ENCODE assay signal across 8 cellular contexts in genomic region chr11:416051-416756, GRCh38. TPM values are rescaled to one million over a fixed set of nuclear protein-coding genes. Genes with fewer than 3 reads are reported as not detected.
DNase-seq lines count a peak whose midpoint lies in the region; ATAC-seq and FAIRE-seq lines count a peak whose summit lies in the region.

No MANE protein-coding gene starts in this region.

- no peaks in the 10 kb centered on the region for H3K9me3 ChIP-seq in small intestine (ENCODE audit: control insufficient read depth, low read depth)

- peak overlapping the region; percentile 97 for H3K4me3 Mint-ChIP-seq in activated T-helper 1 cell treated with anti-CD3 and anti-CD28 coated beads, Interleukin-12 subunit alpha, Interleukin-12 subunit beta, Interleukin-2, Interleukin-4 antibody, amounts not matched to agents 30 ng/mL and 10 ng/mL and 1 ng/mL, durations not matched to agents 14 hours and 24 hours and 36 hours

- no peak for FAIRE-seq in small intestine (lab: Jason Lieb, UNC)

- no peaks in the 10 kb centered on the region for H3K36me3 ChIP-seq in H7 (replicated peaks; ENCODE audit: control insufficient read depth, insufficient read depth, low read length)
- H3K36me3 ChIP-seq in small intestine (ENCODE audit: control insufficient read depth in 2 of 2, insufficient read depth in 2 of 2, low read length in 2 of 2), result peaks cover 0 to 7% of the 10 kb centered on the region in 2 donors

- no peaks in the 10 kb centered on the region for H3K4me1 ChIP-seq in small intestine (ENCODE audit: control insufficient read depth in 2 of 2, insufficient read depth in 1 of 2, low read depth in 1 of 2, low read length in 1 of 2)

- H3K4me3 ChIP-seq in H7 (ENCODE audit: insufficient read depth, low read depth, low read length), result peak overlapping the region; percentile 68
- peak overlapping the region; percentile 56 for H3K4me3 ChIP-seq in iPS-11a (ENCODE audit: low read depth, low read length)
- peak overlapping the region; percentile 67 to 83 for H3K4me3 ChIP-seq in small intestine (ENCODE audit: low read depth in 1 of 2, low read length in 2 of 2)

- H3K27me3 ChIP-seq in H7 (ENCODE audit: control insufficient read depth, insufficient read depth, low read length) (peaks cover 25% of the 10 kb centered on the region; the same call in 1 of the 2 replicates), small intestine (ENCODE audit: control insufficient read depth in 2 of 2, insufficient read depth in 2 of 2, low read length in 2 of 2) (no peaks in the 10 kb centered on the region)

- whole genome bisulfite sequencing in small intestine, 3 donors, result 4 to 10% (median 5%) methylated on average over 43 to 45 of the region's 45 CpGs

- H3K27ac ChIP-seq in small intestine (ENCODE audit: low read depth in 1 of 2, low read length in 1 of 2), result peak overlapping the region; percentile 82 to 90

- DNase-seq in H7 (no peak), small intestine (no peak), NOMO-1 treated with dmso at 0.1 percent for 144 hours (lab: John Stamatoyannopoulos, UW; ENCODE audit: unreplicated experiment) (no peak), dermis blood vessel endothelial cell (no peak)
- DNase-seq in activated T-helper 1 cell treated with anti-CD3 and anti-CD28 coated beads, Interleukin-12 subunit alpha, Interleukin-12 subunit beta, Interleukin-2, Interleukin-4 antibody, amounts not matched to agents 30 ng/mL and 10 ng/mL and 1 ng/mL, durations not matched to agents 14 hours and 24 hours and 36 hours (ENCODE audit: low spot score), result no peak
- DNase-seq in stimulated activated CD4-positive, alpha-beta T cell treated with anti-CD3 and anti-CD28 coated beads, Interleukin-4, amount 100 ng/mL, for 1 hour, result no peak

- H3K36me3 Mint-ChIP-seq in activated T-helper 1 cell treated with anti-CD3 and anti-CD28 coated beads, Interleukin-12 subunit alpha, Interleukin-12 subunit beta, Interleukin-2, Interleukin-4 antibody, amounts not matched to agents 30 ng/mL and 10 ng/mL and 1 ng/mL, durations not matched to agents 14 hours and 24 hours and 36 hours (ENCODE audit: low read depth), result peaks cover 5% of the 10 kb centered on the region

- H3K27ac Mint-ChIP-seq in activated T-helper 1 cell treated with anti-CD3 and anti-CD28 coated beads, Interleukin-12 subunit alpha, Interleukin-12 subunit beta, Interleukin-2, Interleukin-4 antibody, amounts not matched to agents 30 ng/mL and 10 ng/mL and 1 ng/mL, durations not matched to agents 14 hours and 24 hours and 36 hours, result peak overlapping the region; percentile 79

- no peaks in the 10 kb centered on the region for H3K27me3 Mint-ChIP-seq in activated T-helper 1 cell treated with anti-CD3 and anti-CD28 coated beads, Interleukin-12 subunit alpha, Interleukin-12 subunit beta, Interleukin-2, Interleukin-4 antibody, amounts not matched to agents 30 ng/mL and 10 ng/mL and 1 ng/mL, durations not matched to agents 14 hours and 24 hours and 36 hours (ENCODE audit: insufficient read depth)

- ATAC-seq in HG02759 (IDR thresholded peaks at IDR 0.05; ENCODE audit: unreplicated experiment), result no peak

- H3K9me3 Mint-ChIP-seq in activated T-helper 1 cell treated with anti-CD3 and anti-CD28 coated beads, Interleukin-12 subunit alpha, Interleukin-12 subunit beta, Interleukin-2, Interleukin-4 antibody, amounts not matched to agents 30 ng/mL and 10 ng/mL and 1 ng/mL, durations not matched to agents 14 hours and 24 hours and 36 hours, result no peaks in the 10 kb centered on the region

- H3K4me1 Mint-ChIP-seq in activated T-helper 1 cell treated with anti-CD3 and anti-CD28 coated beads, Interleukin-12 subunit alpha, Interleukin-12 subunit beta, Interleukin-2, Interleukin-4 antibody, amounts not matched to agents 30 ng/mL and 10 ng/mL and 1 ng/mL, durations not matched to agents 14 hours and 24 hours and 36 hours (ENCODE audit: low read depth), result peaks cover 30% of the 10 kb centered on the region

- intact Hi-C loops in activated T-helper 1 cell treated with anti-CD3 and anti-CD28 coated beads, Interleukin-12 subunit alpha, Interleukin-12 subunit beta, Interleukin-2, Interleukin-4 antibody, amounts not matched to agents 30 ng/mL and 10 ng/mL and 1 ng/mL, durations not matched to agents 14 hours and 24 hours and 36 hours (cut with micrococcal nuclease), result loop anchor here (2.0 to 5.0 kb wide), 2 partner anchors 104 to 179 kb away; partner anchors contain the start of genes IFITM1, PSMD13 and SIRT3

RNA-seq across cellular contexts. Expression of gene SIGIRR, which starts 1.4 kb away (rescaled TPM):
- total RNA-seq in H7 (2014; rRNA removed; shearing (Covaris generic)), result 39.5 and 44.9 TPM in 2 replicates
- 38.3 and 43.9 TPM in 2 replicates for total RNA-seq in activated T-helper 1 cell treated with anti-CD3 and anti-CD28 coated beads, Interleukin-12 subunit alpha, Interleukin-12 subunit beta, Interleukin-2, Interleukin-4 antibody, amounts not matched to agents 30 ng/mL and 10 ng/mL and 1 ng/mL, durations not matched to agents 14 hours and 24 hours and 36 hours
- 100 to 1,000 TPM in 2 of 3 donors, 10 to 100 TPM in 1; 96.1 to 219 (median 215) TPM for polyA plus RNA-seq in small intestine
- 43.2 and 52.2 TPM in 2 replicates for total RNA-seq in dermis blood vessel endothelial cell

RNA-seq across cellular contexts. Expression of gene PKP3, which starts 22.2 kb away (rescaled TPM):
- 2.1 and 3.6 TPM in 2 replicates for total RNA-seq in H7 (2014; rRNA removed; shearing (Covaris generic))
- total RNA-seq in activated T-helper 1 cell treated with anti-CD3 and anti-CD28 coated beads, Interleukin-12 subunit alpha, Interleukin-12 subunit beta, Interleukin-2, Interleukin-4 antibody, amounts not matched to agents 30 ng/mL and 10 ng/mL and 1 ng/mL, durations not matched to agents 14 hours and 24 hours and 36 hours, result not detected in 2 replicates
- 100 to 1,000 TPM in 2 of 3 donors, 10 to 100 TPM in 1; 97.0 to 152 (median 125) TPM for polyA plus RNA-seq in small intestine
- total RNA-seq in dermis blood vessel endothelial cell, result 0.09 and 0.68 TPM in 2 replicates

RNA-seq across cellular contexts. Expression of gene ANO9, which starts 25.6 kb away (rescaled TPM):
- total RNA-seq in H7 (2014; rRNA removed; shearing (Covaris generic)), result 0.83 and 2.2 TPM in 2 replicates
- total RNA-seq in activated T-helper 1 cell treated with anti-CD3 and anti-CD28 coated beads, Interleukin-12 subunit alpha, Interleukin-12 subunit beta, Interleukin-2, Interleukin-4 antibody, amounts not matched to agents 30 ng/mL and 10 ng/mL and 1 ng/mL, durations not matched to agents 14 hours and 24 hours and 36 hours, result 33.1 and 33.8 TPM in 2 replicates
- 100 to 1,000 TPM in 2 of 3 donors, 10 to 100 TPM in 1; 84.7 to 363 (median 279) TPM for polyA plus RNA-seq in small intestine
- total RNA-seq in dermis blood vessel endothelial cell, result 0.42 and 10.7 TPM in 2 replicates

RNA-seq across cellular contexts. Expression of gene PTDSS2, which starts 33.9 kb away (rescaled TPM):
- total RNA-seq in H7 (2014; rRNA removed; shearing (Covaris generic)), result 40.9 and 47.5 TPM in 2 replicates
- total RNA-seq in activated T-helper 1 cell treated with anti-CD3 and anti-CD28 coated beads, Interleukin-12 subunit alpha, Interleukin-12 subunit beta, Interleukin-2, Interleukin-4 antibody, amounts not matched to agents 30 ng/mL and 10 ng/mL and 1 ng/mL, durations not matched to agents 14 hours and 24 hours and 36 hours, result 31.0 and 33.9 TPM in 2 replicates
- polyA plus RNA-seq in small intestine, result 10 to 100 TPM in 2 of 3 donors, 1 to 10 TPM in 1; 9.5 to 20.3 (median 10.5) TPM
- 34.5 and 50.2 TPM in 2 replicates for total RNA-seq in dermis blood vessel endothelial cell

RNA-seq across cellular contexts. Expression of gene B4GALNT4, which starts 46.9 kb away (rescaled TPM):
- 56.0 and 62.6 TPM in 2 replicates for total RNA-seq in H7 (2014; rRNA removed; shearing (Covaris generic))
- total RNA-seq in activated T-helper 1 cell treated with anti-CD3 and anti-CD28 coated beads, Interleukin-12 subunit alpha, Interleukin-12 subunit beta, Interleukin-2, Interleukin-4 antibody, amounts not matched to agents 30 ng/mL and 10 ng/mL and 1 ng/mL, durations not matched to agents 14 hours and 24 hours and 36 hours, result 3.8 and 5.1 TPM in 2 replicates
- polyA plus RNA-seq in small intestine, result 10 to 100 TPM in 1 of 3 donors, 1 to 10 TPM in 2; 4.5 to 23.8 (median 5.7) TPM
- total RNA-seq in dermis blood vessel endothelial cell, result 0.42 and 5.6 TPM in 2 replicates
